ENCODE assay signal across 19 cellular contexts in the genomic region with DNA sequence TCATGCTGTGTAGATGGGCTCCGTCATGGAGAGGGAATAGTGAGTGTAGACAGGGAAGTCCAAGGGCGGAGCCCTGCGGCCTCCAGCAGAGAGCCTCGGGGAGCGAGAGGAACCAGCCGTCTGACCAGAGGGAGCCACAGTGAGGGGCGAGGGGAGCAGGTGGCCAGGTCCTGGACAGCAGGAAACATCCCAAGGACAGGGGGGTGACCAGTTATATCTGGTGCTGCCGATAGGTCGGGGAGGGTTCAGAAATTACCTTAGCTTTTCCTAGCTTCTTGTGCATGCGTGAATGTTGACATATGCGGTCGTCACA. TPM values are rescaled to one million over a fixed set of nuclear protein-coding genes. Genes with fewer than 3 reads are reported as not detected.
DNase-seq lines count a peak whose midpoint lies in the region; ATAC-seq and TF ChIP-seq lines count a peak whose summit lies in the region.
"Had no signal": no experiment of that assay in that cellular context is flagged by ENCODE, and none has a peak within 500 bp of the region (broad histone marks: within the 10 kb centered on the region; RNA-seq: fewer than 3 reads in every experiment).

No MANE protein-coding gene starts in this region.

- H3K9me3 Mint-ChIP-seq in activated naive CD4-positive, alpha-beta T cell treated with anti-CD3 and anti-CD28 coated beads, Interleukin-2, amount 50 U/mL, for 24 hours, result no peaks in the 10 kb centered on the region
- H3K9me3 Mint-ChIP-seq in activated CD4-positive, alpha-beta memory T cell treated with anti-CD3 and anti-CD28 coated beads for 36 hours, result no peaks in the 10 kb centered on the region
- H3K9me3 Mint-ChIP-seq in stimulated activated effector memory CD8-positive, alpha-beta T cell treated with anti-CD3 and anti-CD28 coated beads, Interleukin-12 subunit alpha, Interleukin-12 subunit beta, amount 100 ng/mL, for 72 hours, result no peaks in the 10 kb centered on the region
- H3K9me3 Mint-ChIP-seq: mesothelial cell of epicardium; stimulated activated naive CD8-positive, alpha-beta T cell treated with anti-CD3 and anti-CD28 coated beads, Interleukin-15, amount 100 ng/mL, for 72 hours had no signal

- no peak overlapping the region for H3K4me3 Mint-ChIP-seq in activated naive CD4-positive, alpha-beta T cell treated with anti-CD3 and anti-CD28 coated beads, Interleukin-2, amount 50 U/mL, for 24 hours
- peak overlapping the region; percentile 78 for H3K4me3 Mint-ChIP-seq in activated CD4-positive, alpha-beta memory T cell treated with anti-CD3 and anti-CD28 coated beads for 36 hours
- H3K4me3 Mint-ChIP-seq in stimulated activated effector memory CD8-positive, alpha-beta T cell treated with anti-CD3 and anti-CD28 coated beads, Interleukin-12 subunit alpha, Interleukin-12 subunit beta, amount 100 ng/mL, for 72 hours, result peak overlapping the region; percentile 61
- H3K4me3 Mint-ChIP-seq: mesothelial cell of epicardium had no signal

- no peak for ATAC-seq in stimulated activated effector memory CD8-positive, alpha-beta T cell treated with anti-CD3 and anti-CD28 coated beads, Interleukin-12 subunit alpha, Interleukin-12 subunit beta, amount 100 ng/mL, for 72 hours

- no peaks in the 10 kb centered on the region for H3K27me3 ChIP-seq in effector memory CD4-positive, alpha-beta T cell (replicated peaks; ENCODE audit: control insufficient read depth, insufficient read depth, low read length, poor library complexity, severe bottlenecking)
- no peaks in the 10 kb centered on the region for H3K27me3 ChIP-seq in prostate gland (replicated peaks; ENCODE audit: insufficient read depth)
- H3K27me3 ChIP-seq: MG63, upper lobe of left lung had no signal

- H3K27ac ChIP-seq in effector memory CD4-positive, alpha-beta T cell (ENCODE audit: insufficient read depth, low read length, poor library complexity, severe bottlenecking), result peak overlapping the region; percentile 46
- H3K27ac ChIP-seq in prostate gland, result no peak overlapping the region
- H3K27ac ChIP-seq: upper lobe of left lung had no signal

- TF ChIP-seq CTCF in prostate gland (IDR thresholded peaks at IDR 0.05), result no peak

- intact Hi-C loops in activated CD4-positive, alpha-beta memory T cell treated with anti-CD3 and anti-CD28 coated beads for 36 hours (cut with micrococcal nuclease), result no loop called here
- intact Hi-C loops in prostate gland (cut with DNase I), result no loop called here

- CTCF ChIA-PET in activated CD4-positive, alpha-beta memory T cell treated with anti-CD3 and anti-CD28 coated beads for 36 hours (lab: Charles Lee), result interaction anchor here (0.7 to 1.8 kb wide), 4 partner anchors 47 to 421 kb away, joined by 3 to 6 read pairs (median 4); partner anchors contain the start of genes RRP1 and TRAPPC10

- no peaks in the 10 kb centered on the region for H3K27me3 Mint-ChIP-seq in activated naive CD4-positive, alpha-beta T cell treated with anti-CD3 and anti-CD28 coated beads, Interleukin-2, amount 50 U/mL, for 24 hours
- H3K27me3 Mint-ChIP-seq in activated CD4-positive, alpha-beta memory T cell treated with anti-CD3 and anti-CD28 coated beads for 36 hours, result no peaks in the 10 kb centered on the region
- H3K27me3 Mint-ChIP-seq: stimulated activated naive CD8-positive, alpha-beta T cell treated with anti-CD3 and anti-CD28 coated beads, Interleukin-15, amount 100 ng/mL, for 72 hours had no signal

- H3K36me3 Mint-ChIP-seq in activated naive CD4-positive, alpha-beta T cell treated with anti-CD3 and anti-CD28 coated beads, Interleukin-2, amount 50 U/mL, for 24 hours, result peaks cover 7% of the 10 kb centered on the region
- peaks cover 36% of the 10 kb centered on the region for H3K36me3 Mint-ChIP-seq in activated CD4-positive, alpha-beta memory T cell treated with anti-CD3 and anti-CD28 coated beads for 36 hours
- H3K36me3 Mint-ChIP-seq in stimulated activated effector memory CD8-positive, alpha-beta T cell treated with anti-CD3 and anti-CD28 coated beads, Interleukin-12 subunit alpha, Interleukin-12 subunit beta, amount 100 ng/mL, for 72 hours, result peaks cover 95% of the 10 kb centered on the region

- H3K27ac Mint-ChIP-seq in activated naive CD4-positive, alpha-beta T cell treated with anti-CD3 and anti-CD28 coated beads, Interleukin-2, amount 50 U/mL, for 24 hours, result peak overlapping the region; percentile 74
- H3K27ac Mint-ChIP-seq in activated CD4-positive, alpha-beta memory T cell treated with anti-CD3 and anti-CD28 coated beads for 36 hours, result peak overlapping the region; percentile 94
- peak overlapping the region; percentile 94 for H3K27ac Mint-ChIP-seq in stimulated activated effector memory CD8-positive, alpha-beta T cell treated with anti-CD3 and anti-CD28 coated beads, Interleukin-12 subunit alpha, Interleukin-12 subunit beta, amount 100 ng/mL, for 72 hours
- H3K27ac Mint-ChIP-seq: mesothelial cell of epicardium had no signal

- WGBS in prostate gland, result 94% methylated on average over 12 of the region's 12 CpGs

- H3K9me3 ChIP-seq in effector memory CD4-positive, alpha-beta T cell (ENCODE audit: control insufficient read depth, low read length), result no peaks in the 10 kb centered on the region
- H3K9me3 ChIP-seq in prostate gland, result no peaks in the 10 kb centered on the region
- H3K9me3 ChIP-seq: MG63, upper lobe of left lung had no signal

- peaks cover 10% of the 10 kb centered on the region for H3K4me1 ChIP-seq in effector memory CD4-positive, alpha-beta T cell (ENCODE audit: control insufficient read depth, insufficient read depth, low read length, poor library complexity, severe bottlenecking)
- H3K4me1 ChIP-seq in prostate gland (replicated peaks), result no peaks in the 10 kb centered on the region

- H3K36me3 ChIP-seq in effector memory CD4-positive, alpha-beta T cell (ENCODE audit: control insufficient read depth, insufficient read depth, low read length), result peaks cover 44% of the 10 kb centered on the region
- H3K36me3 ChIP-seq in prostate gland, result no peaks in the 10 kb centered on the region

- no peak overlapping the region for H3K4me3 ChIP-seq in effector memory CD4-positive, alpha-beta T cell (ENCODE audit: insufficient read depth, low read depth, low read length, poor library complexity, severe bottlenecking)
- H3K4me3 ChIP-seq in prostate gland, result no peak overlapping the region
- H3K4me3 ChIP-seq: MG63, smooth muscle cell, upper lobe of left lung had no signal

- POLR2A ChIA-PET in activated CD4-positive, alpha-beta memory T cell treated with anti-CD3 and anti-CD28 coated beads for 36 hours (lab: Charles Lee), result interaction anchor here (0.9 to 2.3 kb wide), 2 partner anchors 25 to 269 kb away, joined by 4 to 20 read pairs; no protein-coding TSS in a partner anchor

- no peak for DNase-seq in activated naive CD4-positive, alpha-beta T cell treated with anti-CD3 and anti-CD28 coated beads, Interleukin-2, amount 50 U/mL, for 16 hours
- DNase-seq in activated CD4-positive, alpha-beta memory T cell treated with anti-CD3 and anti-CD28 coated beads for 36 hours, result no peak
- no peak for DNase-seq in effector memory CD4-positive, alpha-beta T cell
- no peak for DNase-seq in stimulated activated effector memory CD8-positive, alpha-beta T cell treated with anti-CD3 and anti-CD28 coated beads, Interleukin-12 subunit alpha, Interleukin-12 subunit beta, amount 100 ng/mL, for 72 hours (ENCODE audit: low spot score in 2 of 2)
- DNase-seq in SK-N-DZ (ENCODE audit: low spot score) (no peak), prostate gland (ENCODE audit: low spot score) (no peak), OCI-M1 (lab: John Stamatoyannopoulos, UW) (no peak)
- DNase-seq: activated gamma-delta T cell; DMS53; GF-D8; MG63; NCI-H1436 treated with DMSO at 0.1 percent for 48 hours; NCI-H2171 treated with DMSO at 0.1 percent for 48 hours; Right ventricle myocardium superior; stimulated activated naive CD8-positive, alpha-beta T cell treated with anti-CD3 and anti-CD28 coated beads, Interleukin-15, amount 100 ng/mL, for 72 hours; upper lobe of left lung had no signal

- H3K4me1 Mint-ChIP-seq in activated naive CD4-positive, alpha-beta T cell treated with anti-CD3 and anti-CD28 coated beads, Interleukin-2, amount 50 U/mL, for 24 hours, result peaks cover 18% of the 10 kb centered on the region
- peaks cover 48% of the 10 kb centered on the region for H3K4me1 Mint-ChIP-seq in activated CD4-positive, alpha-beta memory T cell treated with anti-CD3 and anti-CD28 coated beads for 36 hours (ENCODE audit: low read depth)
- H3K4me1 Mint-ChIP-seq in stimulated activated effector memory CD8-positive, alpha-beta T cell treated with anti-CD3 and anti-CD28 coated beads, Interleukin-12 subunit alpha, Interleukin-12 subunit beta, amount 100 ng/mL, for 72 hours, result peaks cover 35% of the 10 kb centered on the region

- no peak for TF ChIP-seq POLR2A in prostate gland (IDR thresholded peaks at IDR 0.05)

RNA-seq across cellular contexts. Expression of gene TRAPPC10, which starts 46.5 kb away (rescaled TPM):
- total RNA-seq in activated CD4-positive, alpha-beta memory T cell treated with anti-CD3 and anti-CD28 coated beads for 36 hours, result 10 to 100 TPM; 46.1 to 50.5 TPM
- 9.2 and 14.1 TPM in 2 replicates for polyA plus RNA-seq in SK-N-DZ (2014; cell fraction: cytosol; rRNA removed)
- polyA plus RNA-seq in SK-N-DZ (2014; cell fraction: nucleus; rRNA removed), result 20.6 and 24.7 TPM in 2 replicates
- total RNA-seq in prostate gland, result 10 to 100 TPM; 14.4 to 38.9 TPM

RNA-seq across cellular contexts. Expression of gene PWP2, which starts 48.6 kb away (rescaled TPM):
- total RNA-seq in activated CD4-positive, alpha-beta memory T cell treated with anti-CD3 and anti-CD28 coated beads for 36 hours, result 10 to 100 TPM; 38.5 to 39.8 TPM
- polyA plus RNA-seq in SK-N-DZ (2014; cell fraction: cytosol; rRNA removed), result 18.6 and 21.4 TPM in 2 replicates
- 20.1 and 22.1 TPM in 2 replicates for polyA plus RNA-seq in SK-N-DZ (2014; cell fraction: nucleus; rRNA removed)
- total RNA-seq in prostate gland, result 10 to 100 TPM; 10.7 to 14.9 TPM
